Comparison of ENCODE assay signal across 8 cellular contexts in the genomic region with DNA sequence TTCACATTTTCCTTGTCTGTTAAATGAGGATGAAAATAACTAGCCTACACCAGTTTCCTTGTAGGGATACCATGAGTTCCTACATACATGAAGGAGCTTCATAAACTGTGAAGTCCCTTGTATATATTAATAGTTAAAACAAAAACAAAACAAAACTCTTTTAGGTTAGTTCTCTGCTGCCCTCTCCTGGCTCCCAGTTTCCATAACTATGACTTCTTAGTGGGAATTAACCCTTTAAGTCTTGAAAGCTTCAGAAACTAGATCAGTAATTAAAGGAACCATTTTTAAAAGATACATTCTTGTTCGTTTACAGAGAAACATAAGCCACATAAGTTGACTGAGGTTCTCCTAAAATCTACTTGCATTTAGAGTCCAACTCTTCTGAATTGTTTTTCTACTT.
DNase-seq lines count a peak whose midpoint lies in the region; ATAC-seq, FAIRE-seq and TF ChIP-seq lines count a peak whose summit lies in the region.

No MANE protein-coding gene starts in this region.

- no peak overlapping the region for H2BK12ac ChIP-seq in neuronal stem cell (ENCODE audit: low read length)

- peak; percentile 24 for TF ChIP-seq CTCF in GM12865 (IDR thresholded peaks at IDR 0.05; ENCODE audit: insufficient read depth, low read depth, low read length, missing control alignments)
- TF ChIP-seq CTCF in CD4-positive, alpha-beta T cell (IDR thresholded peaks at IDR 0.05), result no peak

- H4K8ac ChIP-seq in neuronal stem cell (ENCODE audit: low read depth, low read length), result no peak overlapping the region

- peak; percentile 40 for DNase-seq in GM12865 (ENCODE audit: low read depth)
- DNase-seq in NCI-H510A (lab: John Stamatoyannopoulos, UW), result peak; percentile 2
- peak; percentile 25 to 26 for DNase-seq in dermis microvascular lymphatic vessel endothelial cell (ENCODE audit: low read depth in 2 of 2)
- peak; percentile 38 for DNase-seq in neuronal stem cell (ENCODE audit: low spot score)
- DNase-seq in hepatic stellate cell (ENCODE audit: low spot score), result no peak
- no peak for DNase-seq in ureter (ENCODE audit: low spot score)
- no peak for DNase-seq in CD4-positive, alpha-beta T cell

- H4K91ac ChIP-seq in neuronal stem cell (ENCODE audit: low read depth, low read length, poor library complexity), result no peak overlapping the region

- peak; percentile 37 for FAIRE-seq in A204.1 (lab: Jason Lieb, UNC)

- no peak overlapping the region for H2AK5ac ChIP-seq in neuronal stem cell (ENCODE audit: low read depth, low read length)

- H2BK5ac ChIP-seq in neuronal stem cell (ENCODE audit: low read length), result no peak overlapping the region

- no peak overlapping the region for H2AFZ ChIP-seq in neuronal stem cell (ENCODE audit: low read length)

- no peak overlapping the region for H3K18ac ChIP-seq in neuronal stem cell (ENCODE audit: low read length)

- no peak for ATAC-seq in CD4-positive, alpha-beta T cell (ENCODE audit: poor library complexity)

- H2BK15ac ChIP-seq in neuronal stem cell (ENCODE audit: low read length), result no peak overlapping the region

- no CpG with 5 or more reads among the region's 1 CpG for WGBS in neuronal stem cell (ENCODE audit: extremely low coverage in 2 of 2, insufficient read length in 2 of 2, insufficient replicate concordance in 1 of 2), 2 donors

- H3K4me2 ChIP-seq in neuronal stem cell (ENCODE audit: insufficient read depth, low read length, poor library complexity, severe bottlenecking), result no peak overlapping the region

- H3K27me3 ChIP-seq in neuronal stem cell (ENCODE audit: control insufficient read depth in 3 of 3, insufficient read depth in 3 of 3, low read depth in 1 of 3, low read length in 3 of 3), result no peaks in the 10 kb centered on the region
- H3K27me3 ChIP-seq in CD4-positive, alpha-beta T cell (ENCODE audit: control insufficient read depth, insufficient read depth, low read length), result no peaks in the 10 kb centered on the region

- no peaks in the 10 kb centered on the region for H3K36me3 ChIP-seq in neuronal stem cell (replicated peaks in 1 of 2; ENCODE audit: control insufficient read depth in 2 of 2, insufficient read depth in 2 of 2, low read length in 2 of 2)

- H3K14ac ChIP-seq in neuronal stem cell (ENCODE audit: low read length), result no peak overlapping the region

- H3K79me1 ChIP-seq in neuronal stem cell (ENCODE audit: low read depth, low read length), result no peaks in the 10 kb centered on the region

- no peak overlapping the region for H3K23ac ChIP-seq in neuronal stem cell (ENCODE audit: low read depth, low read length, poor library complexity)

- H3K4me1 ChIP-seq in neuronal stem cell (ENCODE audit: control insufficient read depth in 2 of 2, insufficient read depth in 1 of 2, low read depth in 1 of 2, low read length in 2 of 2), result no peaks in the 10 kb centered on the region

- peaks cover 2% of the 10 kb centered on the region for H3K9me3 Mint-ChIP-seq in CD4-positive, alpha-beta T cell

- H3K4me3 ChIP-seq in GM12865 (ENCODE audit: low read depth, low read length) (no peak overlapping the region), neuronal stem cell (ENCODE audit: low read length in 2 of 2) (no peak overlapping the region)

- no peak overlapping the region for H3K27ac Mint-ChIP-seq in CD4-positive, alpha-beta T cell

- no peak overlapping the region for H3K27ac ChIP-seq in neuronal stem cell (replicated peaks; ENCODE audit: low read length)
- no peak overlapping the region for H3K27ac ChIP-seq in CD4-positive, alpha-beta T cell (ENCODE audit: low read depth, low read length)

- no peaks in the 10 kb centered on the region for H3K4me1 Mint-ChIP-seq in CD4-positive, alpha-beta T cell (ENCODE audit: low read depth)

- no peak overlapping the region for H3K4me3 Mint-ChIP-seq in CD4-positive, alpha-beta T cell

- intact Hi-C loops in CD4-positive, alpha-beta T cell (cut with DNase I, micrococcal nuclease), result no loop called here

- H3K36me3 Mint-ChIP-seq in CD4-positive, alpha-beta T cell (ENCODE audit: low read depth), result no peaks in the 10 kb centered on the region

- H3K27me3 Mint-ChIP-seq in CD4-positive, alpha-beta T cell, result no peaks in the 10 kb centered on the region

- POLR2A ChIA-PET in CD4-positive, alpha-beta T cell (lab: Charles Lee), result no interaction called here

- H3K4ac ChIP-seq in neuronal stem cell (ENCODE audit: low read length), result no peak overlapping the region

- CTCF ChIA-PET in CD4-positive, alpha-beta T cell (lab: Charles Lee), result no interaction called here

- no peaks in the 10 kb centered on the region for H3K9me3 ChIP-seq in neuronal stem cell (replicated peaks in 1 of 2; ENCODE audit: control insufficient read depth in 2 of 2, insufficient read depth in 1 of 2, low read depth in 1 of 2, low read length in 2 of 2)
- H3K9me3 ChIP-seq in CD4-positive, alpha-beta T cell (ENCODE audit: control insufficient read depth, low read length), result no peaks in the 10 kb centered on the region

- no peak overlapping the region for H3K9ac ChIP-seq in neuronal stem cell (ENCODE audit: low read depth, low read length, poor library complexity)

- no peak overlapping the region for H2BK120ac ChIP-seq in neuronal stem cell (ENCODE audit: low read depth, low read length)

Comparison
In these comparisons a context has a peak if more than half of its experiments do, and no peak if none do; other contexts are left out.
1. DNase-seq: peak in GM12865 (single experiment), NCI-H510A (single experiment), dermis microvascular lymphatic vessel endothelial cell (2 of 2) and neuronal stem cell (single experiment); none in hepatic stellate cell (single experiment), ureter (single experiment) and CD4-positive, alpha-beta T cell (0 of 10).